ENCODE assay signal across 37 cellular contexts in the genomic region with DNA sequence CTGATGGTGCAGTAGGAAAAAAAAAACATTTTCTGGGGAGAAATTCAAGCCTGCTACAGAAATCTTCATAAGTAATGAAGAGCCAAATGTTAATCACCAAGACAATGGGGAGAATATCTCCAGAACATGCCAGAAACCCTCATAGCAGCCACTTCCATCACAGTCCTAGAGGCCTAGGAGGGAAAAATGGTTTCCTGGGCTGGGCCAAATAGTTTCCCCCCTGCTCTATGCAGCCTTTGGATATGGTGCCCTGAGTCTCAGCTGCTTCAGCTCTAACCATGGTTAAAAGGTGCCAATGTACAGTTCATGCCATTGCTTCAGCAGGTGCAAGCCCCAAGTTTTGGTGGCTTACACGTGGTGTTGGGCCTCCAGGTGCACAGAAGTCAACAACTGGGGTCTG.
"Had no signal": no experiment of that assay in that cellular context is flagged by ENCODE, and none has a peak within 500 bp of the region (broad histone marks: within the 10 kb centered on the region; RNA-seq: fewer than 3 reads in every experiment).

No MANE protein-coding gene starts in this region.

- H3K9me3 Mint-ChIP-seq: activated naive CD4-positive, alpha-beta T cell treated with anti-CD3 and anti-CD28 coated beads, Interleukin-2, amount 10 ng/mL, durations not matched to agents 7 days and 5 days; activated T-helper 1 cell treated with anti-CD3 and anti-CD28 coated beads, Interleukin-12 subunit alpha, Interleukin-12 subunit beta, Interleukin-2, Interleukin-4 antibody, amounts not matched to agents 30 ng/mL and 10 ng/mL and 1 ng/mL, durations not matched to agents 14 hours and 24 hours and 36 hours; central memory CD8-positive, alpha-beta T cell had no signal

- H3K4me1 Mint-ChIP-seq: activated naive CD4-positive, alpha-beta T cell treated with anti-CD3 and anti-CD28 coated beads, Interleukin-2, amount 10 ng/mL, durations not matched to agents 7 days and 5 days; activated naive CD8-positive, alpha-beta T cell treated with anti-CD3 and anti-CD28 coated beads, Interleukin-2, amount 10 ng/mL, durations not matched to agents 7 days and 5 days; activated T-helper 17 cell treated with anti-CD3 and anti-CD28 coated beads, Interleukin-2, amount 50 U/mL, for 72 hours; brain; central memory CD8-positive, alpha-beta T cell had no signal

- H3K36me3 ChIP-seq: adrenal gland, ascending aorta, brain microvascular endothelial cell, breast epithelium, cardiac muscle cell had no signal

- H3K4me3 Mint-ChIP-seq: activated naive CD4-positive, alpha-beta T cell treated with anti-CD3 and anti-CD28 coated beads for 36 hours; activated naive CD4-positive, alpha-beta T cell treated with anti-CD3 and anti-CD28 coated beads, Interleukin-2, amount 10 ng/mL, durations not matched to agents 7 days and 5 days; activated naive CD4-positive, alpha-beta T cell treated with anti-CD3 and anti-CD28 coated beads, Interleukin-2, amount 50 U/mL, for 24 hours; activated naive CD8-positive, alpha-beta T cell; activated naive CD8-positive, alpha-beta T cell treated with anti-CD3 and anti-CD28 coated beads for 36 hours; activated naive CD8-positive, alpha-beta T cell treated with anti-CD3 and anti-CD28 coated beads, Interleukin-2, amount 10 ng/mL, durations not matched to agents 7 days and 5 days; activated naive CD8-positive, alpha-beta T cell treated with anti-CD3 and anti-CD28 coated beads, Interleukin-2, amount 50 U/mL, for 24 hours; activated T-cell treated with anti-CD3 and anti-CD28 coated beads, Interleukin-2, amount 50 U/mL, for 24 hours; activated T-cell treated with anti-CD3 and anti-CD28 coated beads, Interleukin-2, amount 50 U/mL, for 4 hours; activated T-cell treated with anti-CD3 and anti-CD28 coated beads, Interleukin-2, amount 50 U/mL, for 72 hours; activated T-helper 1 cell treated with anti-CD3 and anti-CD28 coated beads, Interleukin-12 subunit alpha, Interleukin-12 subunit beta, Interleukin-2, Interleukin-4 antibody, amounts not matched to agents 30 ng/mL and 10 ng/mL and 1 ng/mL, durations not matched to agents 14 hours and 24 hours and 36 hours; activated T-helper 17 cell treated with anti-CD3 and anti-CD28 coated beads, Interleukin-2, amount 50 U/mL, for 72 hours; brain; central memory CD8-positive, alpha-beta T cell had no signal

- H3K27ac ChIP-seq: adrenal gland, ascending aorta, body of pancreas, brain microvascular endothelial cell, breast epithelium, cardiac muscle cell had no signal

- H3K4me3 ChIP-seq: adrenal gland, ascending aorta, body of pancreas, breast epithelium, cardiac muscle cell had no signal

- H3K27me3 ChIP-seq: adrenal gland, ascending aorta, body of pancreas, brain microvascular endothelial cell, breast epithelium had no signal

- H3K36me3 Mint-ChIP-seq: activated naive CD4-positive, alpha-beta T cell treated with anti-CD3 and anti-CD28 coated beads, Interleukin-2, amount 10 ng/mL, durations not matched to agents 7 days and 5 days; activated naive CD8-positive, alpha-beta T cell treated with anti-CD3 and anti-CD28 coated beads for 36 hours; activated naive CD8-positive, alpha-beta T cell treated with anti-CD3 and anti-CD28 coated beads, Interleukin-2, amount 10 ng/mL, durations not matched to agents 7 days and 5 days; brain had no signal

- H3K9me3 ChIP-seq: adrenal gland, body of pancreas had no signal

- ATAC-seq: activated naive CD4-positive, alpha-beta T cell treated with anti-CD3 and anti-CD28 coated beads, Interleukin-2, amount 50 U/mL, for 72 hours; activated naive CD8-positive, alpha-beta T cell treated with anti-CD3 and anti-CD28 coated beads, Interleukin-2, amount 50 U/mL, for 24 hours; activated T-cell treated with anti-CD3 and anti-CD28 coated beads, Interleukin-2, amount 50 U/mL, for 4 hours; activated T-cell treated with anti-CD3 and anti-CD28 coated beads, Interleukin-2, amount 50 U/mL, for 72 hours; activated T-helper 17 cell treated with anti-CD3 and anti-CD28 coated beads, Interleukin-2, amount 50 U/mL, for 72 hours; body of pancreas had no signal

- H3K27ac Mint-ChIP-seq: activated naive CD4-positive, alpha-beta T cell treated with anti-CD3 and anti-CD28 coated beads for 36 hours; activated naive CD4-positive, alpha-beta T cell treated with anti-CD3 and anti-CD28 coated beads, Interleukin-2, amount 10 ng/mL, durations not matched to agents 7 days and 5 days; activated naive CD4-positive, alpha-beta T cell treated with anti-CD3 and anti-CD28 coated beads, Interleukin-2, amount 50 U/mL, for 24 hours; activated naive CD4-positive, alpha-beta T cell treated with anti-CD3 and anti-CD28 coated beads, Interleukin-2, amount 50 U/mL, for 72 hours; activated naive CD8-positive, alpha-beta T cell; activated naive CD8-positive, alpha-beta T cell treated with anti-CD3 and anti-CD28 coated beads for 36 hours; activated naive CD8-positive, alpha-beta T cell treated with anti-CD3 and anti-CD28 coated beads, Interleukin-2, amount 10 ng/mL, durations not matched to agents 7 days and 5 days; activated naive CD8-positive, alpha-beta T cell treated with anti-CD3 and anti-CD28 coated beads, Interleukin-2, amount 50 U/mL, for 24 hours; activated T-cell treated with anti-CD3 and anti-CD28 coated beads, Interleukin-2, amount 50 U/mL, for 24 hours; activated T-cell treated with anti-CD3 and anti-CD28 coated beads, Interleukin-2, amount 50 U/mL, for 72 hours; activated T-helper 1 cell treated with anti-CD3 and anti-CD28 coated beads, Interleukin-12 subunit alpha, Interleukin-12 subunit beta, Interleukin-2, Interleukin-4 antibody, amounts not matched to agents 30 ng/mL and 10 ng/mL and 1 ng/mL, durations not matched to agents 14 hours and 24 hours and 36 hours; activated T-helper 17 cell treated with anti-CD3 and anti-CD28 coated beads, Interleukin-2, amount 50 U/mL, for 72 hours; activated T-helper 2 cell treated with anti-CD3 and anti-CD28 coated beads, Interferon-gamma antibody, Interleukin-2, Interleukin-4, amounts not matched to agents 10 μg/mL and 5 μg/mL and 100 μg/mL, durations not matched to agents 14 hours and 24 hours and 36 hours; brain had no signal

- DNase-seq: activated effector memory CD4-positive, alpha-beta T cell treated with anti-CD3 and anti-CD28 coated beads, Interleukin-2, amount 50 U/mL, for 16 hours; activated effector memory CD4-positive, alpha-beta T cell treated with Interleukin-2 at 50 U/mL for 16 hours; activated gamma-delta T cell; activated gamma-delta T cell treated with Interleukin-2 at 50 U/mL for 16 hours; activated naive CD4-positive, alpha-beta T cell; activated naive CD4-positive, alpha-beta T cell treated with anti-CD3 and anti-CD28 coated beads for 36 hours; activated naive CD4-positive, alpha-beta T cell treated with anti-CD3 and anti-CD28 coated beads, Interleukin-2, amount 10 ng/mL, durations not matched to agents 7 days and 5 days; activated naive CD4-positive, alpha-beta T cell treated with anti-CD3 and anti-CD28 coated beads, Interleukin-2, amount 50 U/mL, for 16 hours; activated naive CD4-positive, alpha-beta T cell treated with Interleukin-2 at 50 U/mL for 16 hours; activated naive CD8-positive, alpha-beta T cell treated with anti-CD3 and anti-CD28 coated beads for 36 hours; activated naive CD8-positive, alpha-beta T cell treated with anti-CD3 and anti-CD28 coated beads, Interleukin-2, amount 10 ng/mL, durations not matched to agents 7 days and 5 days; activated naive CD8-positive, alpha-beta T cell treated with anti-CD3 and anti-CD28 coated beads, Interleukin-2, amount 50 U/mL, for 24 hours; activated T-cell treated with anti-CD3 and anti-CD28 coated beads, Interleukin-2, amount 50 U/mL, for 24 hours; activated T-cell treated with anti-CD3 and anti-CD28 coated beads, Interleukin-2, amount 50 U/mL, for 4 hours; activated T-cell treated with anti-CD3 and anti-CD28 coated beads, Interleukin-2, amount 50 U/mL, for 48 hours; activated T-cell treated with anti-CD3 and anti-CD28 coated beads, Interleukin-2, amount 50 U/mL, for 72 hours; adrenal gland; amniotic stem cell; amygdala; anterior cingulate cortex; aorta; body of pancreas; brain microvascular endothelial cell; caudate nucleus; central memory CD4-positive, alpha-beta T cell; cerebellar nuclear complex had no signal

- H3K4me1 ChIP-seq: adrenal gland, ascending aorta, body of pancreas, breast epithelium had no signal
